1 cellular context compared by ENCODE assay signal in genomic region chr3:120450914-120451669, GRCh38.
A peak's percentile ranks its signal among the peaks of the same experiment; 100 is the strongest.
TF ChIP-seq lines count a peak whose summit lies in the region.

Gene FSTL1, minus strand, starts transcription at chr3:120450992. Its CDS starts 246 bp downstream, at chr3:120450746.

TF ChIP-seq in H1, 55 proteins besides CTCF, POLR2A, EP300 and RAD21 (continued from another document):
- no peak for TF ChIP-seq CHD2 (IDR thresholded peaks at IDR 0.05; ENCODE audit: low read length)
- TF ChIP-seq ATF3 (IDR thresholded peaks at IDR 0.05; ENCODE audit: insufficient read depth, low read depth, low read length): no peak
- no peak for TF ChIP-seq EZH2 (IDR thresholded peaks at IDR 0.05; ENCODE audit: low read depth, low read length, severe bottlenecking)
- no peak for TF ChIP-seq CEBPB (IDR thresholded peaks at IDR 0.05; ENCODE audit: low read depth, low read length)
- TF ChIP-seq CTBP2 (IDR thresholded peaks at IDR 0.05; ENCODE audit: borderline replicate concordance, insufficient read depth, insufficient read length, low read length): peak; percentile 63
- TF ChIP-seq GTF2F1 (IDR thresholded peaks at IDR 0.05; ENCODE audit: borderline replicate concordance, low read depth, low read length): 0 out of 2 replicates have a peak, but pooled peaks have one; percentile 22
- peak; percentile 90; the same call in 1 of the 2 replicates for TF ChIP-seq RBBP5 (IDR thresholded peaks at IDR 0.05; ENCODE audit: borderline replicate concordance, low read depth, low read length)
- TF ChIP-seq JUND (IDR thresholded peaks at IDR 0.05; ENCODE audit: low read length): no peak
- TF ChIP-seq BACH1 (IDR thresholded peaks at IDR 0.05; ENCODE audit: low read length): no peak
- peak; percentile 87 for TF ChIP-seq TAF7 (optimal IDR thresholded peaks at IDR 0.05; ENCODE audit: borderline replicate concordance, low read depth, low read length)
- no peak; the same call in 1 of the 2 replicates for TF ChIP-seq SP4 (IDR thresholded peaks at IDR 0.05; ENCODE audit: low read length)
- TF ChIP-seq POU5F1 (IDR thresholded peaks at IDR 0.05; ENCODE audit: low read depth, low read length): no peak
- TF ChIP-seq RNF2 (IDR thresholded peaks at IDR 0.05; ENCODE audit: borderline replicate concordance, low read depth, low read length, missing control alignments, poor library complexity, severe bottlenecking): no peak
- peak in 1 of 2 experiments; percentile 72; a peak in 1 of 4 replicates for TF ChIP-seq HDAC2 (IDR thresholded peaks at IDR 0.05; ENCODE audit: borderline replicate concordance in 1 of 2, low read depth in 2 of 2, low read length in 2 of 2)
- TF ChIP-seq SAP30 (IDR thresholded peaks at IDR 0.05; ENCODE audit: insufficient read depth, insufficient replicate concordance, low read length): no peak
- TF ChIP-seq ZNF274 (IDR thresholded peaks at IDR 0.05; ENCODE audit: borderline replicate concordance, extremely low read depth, low read length): no peak
- no peak for TF ChIP-seq JUN (IDR thresholded peaks at IDR 0.05; ENCODE audit: low read depth, low read length)
- TF ChIP-seq ATF2 (IDR thresholded peaks at IDR 0.05; ENCODE audit: low read length): no peak
- no peak for TF ChIP-seq SIRT6 (IDR thresholded peaks at IDR 0.05; ENCODE audit: low read length)
- TF ChIP-seq RFX5 (IDR thresholded peaks at IDR 0.05; ENCODE audit: borderline replicate concordance, low read depth, low read length): no peak
- no peak for TF ChIP-seq CHD7 (IDR thresholded peaks at IDR 0.05; ENCODE audit: insufficient replicate concordance, low read length)
- TF ChIP-seq POLR2AphosphoS5 (IDR thresholded peaks at IDR 0.05; ENCODE audit: low read depth, low read length): peak; percentile 96
- TF ChIP-seq TAF1 (IDR thresholded peaks at IDR 0.05; ENCODE audit: low read depth, low read length): peak; percentile 93
- peak; percentile 5 for TF ChIP-seq NANOG (IDR thresholded peaks at IDR 0.05; ENCODE audit: insufficient read depth, low read depth, low read length, poor library complexity, severe bottlenecking)
- TF ChIP-seq FOSL1 (IDR thresholded peaks at IDR 0.05; ENCODE audit: insufficient read depth, low read depth, low read length): no peak
- no peak for TF ChIP-seq BCL11A (IDR thresholded peaks at IDR 0.05; ENCODE audit: low read depth in 2 of 2, low read length in 2 of 2)
- TF ChIP-seq MAFK (IDR thresholded peaks at IDR 0.05; ENCODE audit: low read depth, low read length): no peak
- TF ChIP-seq KDM5A (IDR thresholded peaks at IDR 0.05; ENCODE audit: low read length): no peak
- TF ChIP-seq SUZ12 (IDR thresholded peaks at IDR 0.05; ENCODE audit: low read length): no peak
- no peak for TF ChIP-seq SRF (IDR thresholded peaks at IDR 0.05; ENCODE audit: low read depth, low read length)
- TF ChIP-seq PHF8 (conservative IDR thresholded peaks at IDR 0.05; ENCODE audit: low read depth, low read length): no peak; the same call in 1 of the 2 replicates
- no peak for TF ChIP-seq TCF12 (IDR thresholded peaks at IDR 0.05; ENCODE audit: low read depth, low read length)
- TF ChIP-seq SIN3A (conservative IDR thresholded peaks at IDR 0.05 in 1 of 2, IDR thresholded peaks at IDR 0.05 in 1 of 2; ENCODE audit: low read depth in 1 of 2, low read length in 2 of 2): no peak; a peak in 2 of 4 replicates
- TF ChIP-seq YY1 (IDR thresholded peaks at IDR 0.05; ENCODE audit: low read depth, low read length): no peak
- no peak for TF ChIP-seq SP2 (IDR thresholded peaks at IDR 0.05; ENCODE audit: low read length)
- no peak for TF ChIP-seq HDAC6 (IDR thresholded peaks at IDR 0.05; ENCODE audit: low read depth, low read length)
- TF ChIP-seq SP1 (IDR thresholded peaks at IDR 0.05; ENCODE audit: low read depth, low read length): no peak
- TF ChIP-seq NRF1 (IDR thresholded peaks at IDR 0.05; ENCODE audit: low read depth, low read length): no peak
- no peak for TF ChIP-seq CBX5 (IDR thresholded peaks at IDR 0.05; ENCODE audit: low read depth, low read length)
- no peak for TF ChIP-seq CBX8 (IDR thresholded peaks at IDR 0.05; ENCODE audit: borderline replicate concordance, low read depth, low read length)
- TF ChIP-seq CHD1 (IDR thresholded peaks at IDR 0.05; ENCODE audit: low read depth, low read length): no peak
- TF ChIP-seq RXRA (IDR thresholded peaks at IDR 0.05; ENCODE audit: insufficient read depth, low read depth, low read length): no peak
- TF ChIP-seq ASH2L (IDR thresholded peaks at IDR 0.05; ENCODE audit: low read length): peak; percentile 95
- no peak for TF ChIP-seq CREB1 (IDR thresholded peaks at IDR 0.05)
- TF ChIP-seq USF2 (IDR thresholded peaks at IDR 0.05; ENCODE audit: low read length): no peak
- TF ChIP-seq SIX5 (IDR thresholded peaks at IDR 0.05; ENCODE audit: low read depth, low read length): no peak
- TF ChIP-seq TEAD4 (IDR thresholded peaks at IDR 0.05; ENCODE audit: low read depth, low read length): no peak
- TF ChIP-seq BRCA1 (IDR thresholded peaks at IDR 0.05; ENCODE audit: low read depth, low read length): no peak
- no peak for TF ChIP-seq KDM1A (IDR thresholded peaks at IDR 0.05; ENCODE audit: borderline replicate concordance, low read length)
- 0 out of 2 replicates have a peak, but pooled peaks have one; percentile 5 for TF ChIP-seq MAX (IDR thresholded peaks at IDR 0.05)
- peak; percentile 98 for TF ChIP-seq KDM4A (IDR thresholded peaks at IDR 0.05; ENCODE audit: low read depth, low read length, severe bottlenecking)
- no peak for TF ChIP-seq GABPA (IDR thresholded peaks at IDR 0.05; ENCODE audit: borderline replicate concordance, insufficient read depth, low read length)
- TF ChIP-seq TBP (IDR thresholded peaks at IDR 0.05; ENCODE audit: low read depth, low read length): peak; percentile 90
- TF ChIP-seq E2F6 (IDR thresholded peaks at IDR 0.05): no peak
